Comparison of ENCODE assay signal across 31 cellular contexts in genomic region chr3:28139288-28139687, GRCh38.
DNase-seq lines count a peak whose midpoint lies in the region; ATAC-seq, FAIRE-seq and TF ChIP-seq lines count a peak whose summit lies in the region.
"Had no signal": no experiment of that assay in that cellular context is flagged by ENCODE, and none has a peak within 500 bp of the region (broad histone marks: within the 10 kb centered on the region; RNA-seq: fewer than 3 reads in every experiment).

No MANE protein-coding gene starts in this region.

- H3K9me3 ChIP-seq in right atrium auricular region (no peaks in the 10 kb centered on the region), pancreas (no peaks in the 10 kb centered on the region), aorta (ENCODE audit: control insufficient read depth, low read length) (no peaks in the 10 kb centered on the region)
- H3K9me3 ChIP-seq: sigmoid colon, SJSA1, stomach had no signal

- H3K4me1 ChIP-seq in right atrium auricular region, result peaks cover 0 to 12% of the 10 kb centered on the region in 2 donors
- peaks cover 12 to 19% (median 17%) of the 10 kb centered on the region in 3 donors for H3K4me1 ChIP-seq in pancreas
- H3K4me1 ChIP-seq in aorta (ENCODE audit: control insufficient read depth in 1 of 2, insufficient read depth in 2 of 2, low read length in 2 of 2), result peaks cover 0 to 2% of the 10 kb centered on the region in 2 donors
- H3K4me1 ChIP-seq: foreskin keratinocyte, sigmoid colon, SJSA1 had no signal

- no peaks in the 10 kb centered on the region for H3K36me3 ChIP-seq in right atrium auricular region
- H3K36me3 ChIP-seq in pancreas, result no peaks in the 10 kb centered on the region
- H3K36me3 ChIP-seq in aorta (ENCODE audit: control insufficient read depth in 1 of 2, insufficient read depth in 2 of 2, low read length in 1 of 2), result no peaks in the 10 kb centered on the region
- H3K36me3 ChIP-seq: cardiac muscle cell, sigmoid colon, SJSA1, stomach, WERI-Rb-1 had no signal

- DNase-seq in fibroblast of mammary gland (ENCODE audit: low read depth), result peak; percentile 8
- peak; percentile 70 for DNase-seq in right atrium auricular region (ENCODE audit: low spot score)
- peak in 1 of 6 donors; percentile 25 for DNase-seq in pancreas
- DNase-seq in aorta, result peak in 1 of 2 donors; percentile 59
- no peak for DNase-seq in GM03348 (ENCODE audit: low spot score)
- DNase-seq: activated CD4-positive, alpha-beta T cell treated with anti-CD3 and anti-CD28 coated beads for 48 hours; activated CD8-positive, alpha-beta memory T cell treated with anti-CD3 and anti-CD28 coated beads for 24 hours; activated naive CD4-positive, alpha-beta T cell treated with anti-CD3 and anti-CD28 coated beads, Interleukin-2, amount 50 U/mL, for 16 hours; activated T-cell treated with anti-CD3 and anti-CD28 coated beads for 4 hours; amygdala; C1 segment of cervical spinal cord; COR-L47; cortex of kidney; effector memory CD4-positive, alpha-beta T cell; erythroblast; foreskin keratinocyte; hippocampal formation; NCI-H1092; NCI-H1694 treated with DMSO at 0.1 percent for 48 hours; NCI-H2171; sigmoid colon; stimulated activated CD4-positive, alpha-beta T cell treated with anti-CD3 and anti-CD28 coated beads, Interleukin-4, amount 100 ng/mL, for 1 hour; stomach; T-cell; trophoblast cell; WERI-Rb-1 had no signal

- H3K4me3 ChIP-seq in fibroblast of mammary gland (ENCODE audit: control insufficient read depth, low read depth, low read length), result no peak overlapping the region
- H3K4me3 ChIP-seq in right atrium auricular region, result no peak overlapping the region
- H3K4me3 ChIP-seq in pancreas, result no peak overlapping the region
- no peak overlapping the region for H3K4me3 ChIP-seq in aorta (ENCODE audit: low read length in 2 of 2)
- H3K4me3 ChIP-seq: cardiac muscle cell, K562, sigmoid colon, SJSA1, stomach had no signal

- intact Hi-C loops in pancreas (cut with DNase I), result no loop called here
- intact Hi-C loops in aorta (cut with DNase I), result no loop called here

- no peak for TF ChIP-seq CTCF in fibroblast of mammary gland (conservative IDR thresholded peaks at IDR 0.05; ENCODE audit: control insufficient read depth, insufficient read depth, low read depth, low read length)
- TF ChIP-seq CTCF in right atrium auricular region (IDR thresholded peaks at IDR 0.05), result no peak
- TF ChIP-seq CTCF in pancreas (IDR thresholded peaks at IDR 0.05), result no peak

- TF ChIP-seq POLR2A in GM18505 (IDR thresholded peaks at IDR 0.05; ENCODE audit: borderline replicate concordance, extremely low read depth, insufficient read depth, insufficient read length), result no peak

- H3K27ac ChIP-seq in right atrium auricular region (peak overlapping the region; percentile 38 to 56), pancreas (peak overlapping the region; percentile 26 to 74 (median 54)), aorta (ENCODE audit: low read depth in 1 of 2, low read length in 2 of 2) (no peak overlapping the region)
- H3K27ac ChIP-seq: cardiac muscle cell, foreskin keratinocyte, SJSA1, WERI-Rb-1 had no signal

- WGBS in pancreas, 2 donors, result 54 to 66% methylated on average over 4 of the region's 4 CpGs
- WGBS in aorta, 2 donors, result 23 to 41% methylated on average over 4 of the region's 4 CpGs

- ATAC-seq in pancreas (peak in 2 of 4 donors; percentile 37 to 53), aorta (ENCODE audit: low FRiP score) (peak; percentile 74), GM18505 (IDR thresholded peaks at IDR 0.05; ENCODE audit: unreplicated experiment) (no peak), HG03439 (IDR thresholded peaks at IDR 0.05; ENCODE audit: unreplicated experiment) (no peak)
- ATAC-seq: K562, T-cell had no signal

- FAIRE-seq in pancreas (lab: Jason Lieb, UNC), result no peak
- FAIRE-seq: K562 had no signal

- H3K27me3 ChIP-seq in right atrium auricular region (no peaks in the 10 kb centered on the region), pancreas (no peaks in the 10 kb centered on the region), aorta (ENCODE audit: control insufficient read depth in 1 of 2, insufficient read depth in 2 of 2, low read length in 1 of 2) (no peaks in the 10 kb centered on the region)
- H3K27me3 ChIP-seq: cardiac muscle cell, sigmoid colon, stomach had no signal

Comparison
In these comparisons a context has a peak if more than half of its experiments do, and no peak if none do; other contexts are left out.
1. H3K27ac ChIP-seq: peak in right atrium auricular region (2 of 2) and pancreas (4 of 4); none in aorta (0 of 2).